In genomic region chrX:155745792-155746191, GRCh38 we compare ENCODE assay signal across 9 cellular contexts.
DNase-seq lines count a peak whose midpoint lies in the region; ATAC-seq and TF ChIP-seq lines count a peak whose summit lies in the region.
"Had no signal": no experiment of that assay in that cellular context is flagged by ENCODE, and none has a peak within 500 bp of the region (broad histone marks: within the 10 kb centered on the region; RNA-seq: fewer than 3 reads in every experiment).

No MANE protein-coding gene starts in this region.

- H3K4me3 ChIP-seq in AG10803 (ENCODE audit: low read length): no peak overlapping the region

- ATAC-seq in HG02970 (IDR thresholded peaks at IDR 0.05; ENCODE audit: low FRiP score, unreplicated experiment) (no peak), HG02571 (IDR thresholded peaks at IDR 0.05; ENCODE audit: unreplicated experiment) (no peak)

- DNase-seq in AG10803 (ENCODE audit: low read depth): peak; percentile 5
- DNase-seq in LoVo (ENCODE audit: low spot score): peak; percentile 72
- DNase-seq in RPMI7951 (ENCODE audit: low read depth): peak; percentile 55
- DNase-seq in glomerular endothelial cell (ENCODE audit: extremely low read depth, low read depth, low spot score): peak; percentile 9
- DNase-seq in SW 1271 (lab: John Stamatoyannopoulos, UW): no peak
- DNase-seq in activated CD4-positive, CD25-positive, alpha-beta regulatory T cell treated with anti-CD3 and anti-CD28 coated beads, Interleukin-2, amount 50 U/mL, for 72 hours: no peak
- DNase-seq: central memory CD4-positive, alpha-beta T cell had no signal

- TF ChIP-seq CTCF in AG10803 (conservative IDR thresholded peaks at IDR 0.05; ENCODE audit: low read length): no peak

Comparison
In these comparisons a context has a peak if more than half of its experiments do, and no peak if none do; other contexts are left out.
1. DNase-seq: peak in AG10803 (single experiment), LoVo (single experiment), RPMI7951 (single experiment) and glomerular endothelial cell (single experiment); none in SW 1271 (0 of 2) and activated CD4-positive, CD25-positive, alpha-beta regulatory T cell treated with anti-CD3 and anti-CD28 coated beads, Interleukin-2, amount 50 U/mL, for 72 hours (single experiment).